ENCODE assay signal across 8 cellular contexts in genomic region chr6:30782425-30783014, GRCh38. TPM values are rescaled to one million over a fixed set of nuclear protein-coding genes. Genes with fewer than 3 reads are reported as not detected.
A peak's percentile ranks its signal among the peaks of the same experiment; 100 is the strongest.
DNase-seq lines count a peak whose midpoint lies in the region; ATAC-seq, FAIRE-seq and TF ChIP-seq lines count a peak whose summit lies in the region.

No MANE protein-coding gene starts in this region.

- H3K36me3 ChIP-seq in BJ (ENCODE audit: control insufficient read depth, insufficient read depth, low read length) (no peaks in the 10 kb centered on the region), OCI-LY3 (replicated peaks; ENCODE audit: low read depth, low read length) (no peaks in the 10 kb centered on the region), parathyroid adenoma (ENCODE audit: control insufficient read depth, insufficient read depth, low read length) (no peaks in the 10 kb centered on the region), HAP-1 (replicated peaks) (no peaks in the 10 kb centered on the region)

- H3K79me2 ChIP-seq in OCI-LY3 (ENCODE audit: low read length), result no peaks in the 10 kb centered on the region
- no peaks in the 10 kb centered on the region for H3K79me2 ChIP-seq in parathyroid adenoma

- no peak for TF ChIP-seq CTCF in BJ (IDR thresholded peaks at IDR 0.05; ENCODE audit: insufficient read depth, low read depth, low read length)
- TF ChIP-seq CTCF in OCI-LY3 (IDR thresholded peaks at IDR 0.05; ENCODE audit: low read depth, low read length), result no peak
- TF ChIP-seq CTCF in dorsolateral prefrontal cortex (IDR thresholded peaks at IDR 0.05 in 54 of 56, conservative IDR thresholded peaks at IDR 0.05 in 2 of 56; ENCODE audit: low read depth in 1 of 56, partially characterized antibody in 56 of 56), result no peak
- no peak for TF ChIP-seq CTCF in parathyroid adenoma (IDR thresholded peaks at IDR 0.05)
- no peak for TF ChIP-seq CTCF in D721Med (IDR thresholded peaks at IDR 0.05; ENCODE audit: insufficient read depth, missing control alignments)

- H3K27me3 ChIP-seq in BJ (ENCODE audit: control insufficient read depth, insufficient read depth, low read length), result no peaks in the 10 kb centered on the region
- H3K27me3 ChIP-seq in OCI-LY3 (ENCODE audit: low read depth, low read length), result no peaks in the 10 kb centered on the region
- H3K27me3 ChIP-seq in dorsolateral prefrontal cortex, result no peaks in the 10 kb centered on the region
- H3K27me3 ChIP-seq in parathyroid adenoma (ENCODE audit: control insufficient read depth, insufficient read depth, low read length), result no peaks in the 10 kb centered on the region
- H3K27me3 ChIP-seq in HAP-1 (ENCODE audit: low read depth), result no peaks in the 10 kb centered on the region

- H3K4me1 ChIP-seq in OCI-LY3 (ENCODE audit: low read length) (peaks cover 12% of the 10 kb centered on the region), parathyroid adenoma (peaks cover 29% of the 10 kb centered on the region), HAP-1 (peaks cover 3% of the 10 kb centered on the region; the same call in 1 of the 2 replicates)

- intact Hi-C loops in dorsolateral prefrontal cortex (cut with DNase I), result loop anchor here (5.0 kb wide), 2 partner anchors 40 kb away; partner anchors contain the start of genes FLOT1 (in 1 of the 2) and IER3 (in 1 of the 2)

- H3K9me3 ChIP-seq in OCI-LY3 (ENCODE audit: insufficient read depth, low read length) (no peaks in the 10 kb centered on the region), parathyroid adenoma (ENCODE audit: control insufficient read depth, low read length) (no peaks in the 10 kb centered on the region), HAP-1 (no peaks in the 10 kb centered on the region)

- no peak overlapping the region for H3K4me3 ChIP-seq in BJ (ENCODE audit: low read depth, low read length)
- no peak overlapping the region for H3K4me3 ChIP-seq in OCI-LY3 (ENCODE audit: low read length)
- H3K4me3 ChIP-seq in dorsolateral prefrontal cortex, result peak overlapping the region in 11 of 59 donors; percentile 21 to 65 (median 51)
- H3K4me3 ChIP-seq in parathyroid adenoma (ENCODE audit: low read depth, low read length), result peak overlapping the region; percentile 17
- H3K4me3 ChIP-seq in HAP-1, result no peak overlapping the region

- ATAC-seq in HG02840 (IDR thresholded peaks at IDR 0.05; ENCODE audit: low FRiP score, unreplicated experiment), result no peak

- no peak overlapping the region for H2AFZ ChIP-seq in OCI-LY3 (ENCODE audit: low read depth, low read length)
- peak overlapping the region; percentile 65 for H2AFZ ChIP-seq in parathyroid adenoma

- peak overlapping the region; percentile 43; the same call in 1 of the 2 replicates for H3K4me2 ChIP-seq in OCI-LY3 (ENCODE audit: low read length)
- peak overlapping the region; percentile 39 for H3K4me2 ChIP-seq in parathyroid adenoma (ENCODE audit: low read length)

- in situ Hi-C loops in HAP-1 (cut with MboI; ENCODE audit: low sequenced_read_pairs), result no loop called here

- POLR2A ChIA-PET in BJ (lab: Charles Lee), result interaction anchor here (0.9 kb wide), 1 partner anchor 12 kb away, joined by 3 read pairs; no protein-coding TSS in a partner anchor

- no peak for FAIRE-seq in D721Med (lab: Jason Lieb, UNC)

- CTCF ChIA-PET in BJ (lab: Yijun Ruan, JAX), result interaction anchor here (0.8 to 1.7 kb wide), 12 partner anchors 9 to 270 kb away, joined by 3 to 8 read pairs (median 3); partner anchors contain the start of gene VARS2

- H3K27ac ChIP-seq in OCI-LY3 (ENCODE audit: low read length) (peak overlapping the region; percentile 29; the same call in 1 of the 2 replicates), dorsolateral prefrontal cortex (peak overlapping the region; percentile 71 to 98 (median 90)), parathyroid adenoma (peak overlapping the region; percentile 68)

- H3K9ac ChIP-seq in OCI-LY3 (ENCODE audit: low read length) (no peak overlapping the region), parathyroid adenoma (no peak overlapping the region)

- peak; percentile 84 for DNase-seq in BJ (ENCODE audit: low read depth)
- no peak for DNase-seq in dorsolateral prefrontal cortex
- no peak for DNase-seq in D721Med (ENCODE audit: insufficient read length, low spot score)
- no peak for DNase-seq in HAP-1 (ENCODE audit: low spot score in 2 of 2)
- DNase-seq in DMS53 (lab: John Stamatoyannopoulos, UW), result no peak

- no peaks in the 10 kb centered on the region for H4K20me1 ChIP-seq in OCI-LY3 (ENCODE audit: insufficient read depth, low read length)

RNA-seq across cellular contexts. Expression of gene IER3, which starts 38.2 kb away (rescaled TPM):
- 43.7 and 51.7 TPM in 2 replicates for polyA plus RNA-seq in BJ (2011; rRNA removed)
- polyA minus RNA-seq in BJ (2011; rRNA and poly(A)+ RNA removed), result 24.5 and 28.3 TPM in 2 replicates
- total RNA-seq in dorsolateral prefrontal cortex, result 10 to 100 TPM in 27 of 120 experiments, 1 to 10 TPM in 93; 2.1 to 35.8 (median 6.7) TPM

RNA-seq across cellular contexts. Expression of gene FLOT1, which starts 40.0 kb away (rescaled TPM):
- 205 and 292 TPM in 2 replicates for polyA plus RNA-seq in BJ (2011; rRNA removed)
- polyA minus RNA-seq in BJ (2011; rRNA and poly(A)+ RNA removed), result 68.5 and 104 TPM in 2 replicates
- 100 to 1,000 TPM; 130 to 270 (median 200) TPM for total RNA-seq in dorsolateral prefrontal cortex

Comparison
In these comparisons a context has a peak if more than half of its experiments do, and no peak if none do; other contexts are left out.
1. H3K27ac ChIP-seq: peak in every context shown above with its lines; median percentile 90 in dorsolateral prefrontal cortex; 68 in parathyroid adenoma; 29 in OCI-LY3.